Comparison of ENCODE assay signal across 29 cellular contexts in the genomic region with DNA sequence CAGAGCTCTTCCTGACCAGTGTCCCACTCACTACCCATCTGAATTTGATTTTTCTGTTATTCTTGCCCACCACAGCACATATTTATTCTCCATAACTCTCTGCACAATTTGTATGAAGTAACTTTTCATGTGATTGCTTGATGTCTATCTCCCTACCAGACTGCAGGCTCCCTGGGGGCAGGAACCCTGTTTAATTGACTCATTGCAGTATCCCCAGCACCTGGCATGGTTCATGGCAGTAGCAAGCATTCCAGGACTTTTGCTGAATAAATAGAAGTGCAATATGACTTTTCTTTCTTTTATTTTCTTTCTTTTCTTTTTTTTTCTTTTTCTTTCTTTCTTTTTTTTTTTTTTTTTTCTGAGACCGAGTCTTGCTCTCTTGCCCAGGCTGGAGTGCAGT.
"Had no signal": no experiment of that assay in that cellular context is flagged by ENCODE, and none has a peak within 500 bp of the region (broad histone marks: within the 10 kb centered on the region; RNA-seq: fewer than 3 reads in every experiment).

No MANE protein-coding gene starts in this region.

- H3K4me3 Mint-ChIP-seq: stimulated activated effector memory CD8-positive, alpha-beta T cell treated with anti-CD3 and anti-CD28 coated beads, Interleukin-12 subunit alpha, Interleukin-12 subunit beta, amount 100 ng/mL, for 72 hours; stimulated activated memory B cell treated with anti-CD40 and anti-IgM and Interleukin-4, amounts not matched to agents 10 μg/mL and 1 μg/mL and 100 μg/mL, for 72 hours; stimulated activated naive B cell treated with anti-CD40 and anti-IgM and Interleukin-4, amounts not matched to agents 10 μg/mL and 1 μg/mL and 100 μg/mL, for 72 hours; stimulated activated naive CD8-positive, alpha-beta T cell treated with anti-CD3 and anti-CD28 coated beads, Interleukin-15, amount 100 ng/mL, for 72 hours; stimulated activated naive CD8-positive, alpha-beta T cell treated with anti-CD3 and anti-CD28 coated beads, Interleukin-15, Interleukin-2, amounts not matched to agents 100 ng/mL and 50 ng/mL, for 24 hours; type B pancreatic cell had no signal

- ATAC-seq: stimulated activated effector memory CD8-positive, alpha-beta T cell treated with anti-CD3 and anti-CD28 coated beads, Interleukin-12 subunit alpha, Interleukin-12 subunit beta, amount 100 ng/mL, for 72 hours; stimulated activated memory B cell treated with anti-CD40 and anti-IgM and Interleukin-4, amounts not matched to agents 10 μg/mL and 1 μg/mL and 100 μg/mL, for 72 hours; stimulated activated naive B cell treated with anti-CD40 and anti-IgM and Interleukin-4, amounts not matched to agents 10 μg/mL and 1 μg/mL and 100 μg/mL, for 72 hours; stimulated activated naive CD8-positive, alpha-beta T cell treated with anti-CD3 and anti-CD28 coated beads, Interleukin-15, amount 100 ng/mL, for 72 hours; stimulated activated naive CD8-positive, alpha-beta T cell treated with anti-CD3 and anti-CD28 coated beads, Interleukin-15, Interleukin-2, amounts not matched to agents 100 U/mL and 50 U/mL, for 24 hours; upper lobe of right lung had no signal

- H3K4me3 ChIP-seq: stomach, suprapubic skin, testis, thoracic aorta, thyroid gland, tibial artery, tibial nerve, transverse colon, upper lobe of left lung, upper lobe of right lung, uterus, vagina had no signal

- H3K27me3 ChIP-seq: stomach, suprapubic skin, testis, thyroid gland, tibial artery, tibial nerve, transverse colon, upper lobe of left lung, upper lobe of right lung, uterus, vagina had no signal

- DNase-seq: stimulated activated CD4-positive, alpha-beta T cell treated with anti-CD3 and anti-CD28 coated beads, Interleukin-2, amount 100 ng/mL, for 48 hours; stimulated activated CD4-positive, alpha-beta T cell treated with anti-CD3 and anti-CD28 coated beads, Interleukin-4, amount 100 ng/mL, for 1 hour; stimulated activated CD4-positive, alpha-beta T cell treated with anti-CD3 and anti-CD28 coated beads, Interleukin-4, amount 100 ng/mL, for 24 hours; stimulated activated CD4-positive, alpha-beta T cell treated with anti-CD3 and anti-CD28 coated beads, Interleukin-4, amount 100 ng/mL, for 4 hours; stimulated activated CD8-positive, alpha-beta memory T cell treated with anti-CD3 and anti-CD28 coated beads, Interleukin-4, amount 100 ng/mL, for 48 hours; stimulated activated naive B cell treated with anti-CD40 and anti-IgM and Interleukin-4, amounts not matched to agents 10 μg/mL and 1 μg/mL and 100 μg/mL, for 72 hours; stimulated activated naive CD4-positive, alpha-beta T cell; stimulated activated naive CD4-positive, alpha-beta T cell treated with Interleukin-2 at 50 U/mL for 16 hours; stimulated activated naive CD8-positive, alpha-beta T cell treated with anti-CD3 and anti-CD28 coated beads, Interleukin-15, amount 100 ng/mL, for 72 hours; stimulated activated naive CD8-positive, alpha-beta T cell treated with anti-CD3 and anti-CD28 coated beads, Interleukin-15, Interleukin-2, amounts not matched to agents 100 U/mL and 50 U/mL, for 24 hours; stomach; substantia nigra; testis; thyroid gland; tibial artery; transverse colon; trophoblast cell; upper lobe of left lung; upper lobe of right lung; uterus had no signal

- H3K9me3 ChIP-seq: stomach, suprapubic skin, testis, thoracic aorta, thyroid gland, tibial artery, tibial nerve, transverse colon, upper lobe of left lung, upper lobe of right lung, uterus, vagina had no signal

- H3K27ac Mint-ChIP-seq: stimulated activated effector memory CD8-positive, alpha-beta T cell treated with anti-CD3 and anti-CD28 coated beads, Interleukin-12 subunit alpha, Interleukin-12 subunit beta, amount 100 ng/mL, for 72 hours; stimulated activated memory B cell treated with anti-CD40 and anti-IgM and Interleukin-4, amounts not matched to agents 10 μg/mL and 1 μg/mL and 100 μg/mL, for 72 hours; stimulated activated naive B cell treated with anti-CD40 and anti-IgM and Interleukin-4, amounts not matched to agents 10 μg/mL and 1 μg/mL and 100 μg/mL, for 72 hours; stimulated activated naive CD8-positive, alpha-beta T cell treated with anti-CD3 and anti-CD28 coated beads, Interleukin-15, amount 100 ng/mL, for 72 hours; stimulated activated naive CD8-positive, alpha-beta T cell treated with anti-CD3 and anti-CD28 coated beads, Interleukin-15, Interleukin-2, amounts not matched to agents 100 ng/mL and 50 ng/mL, for 24 hours; type B pancreatic cell had no signal

- H3K27me3 Mint-ChIP-seq: stimulated activated memory B cell treated with anti-CD40 and anti-IgM and Interleukin-4, amounts not matched to agents 10 μg/mL and 1 μg/mL and 100 μg/mL, for 72 hours; stimulated activated naive B cell treated with anti-CD40 and anti-IgM and Interleukin-4, amounts not matched to agents 10 μg/mL and 1 μg/mL and 100 μg/mL, for 72 hours; stimulated activated naive CD8-positive, alpha-beta T cell treated with anti-CD3 and anti-CD28 coated beads, Interleukin-15, amount 100 ng/mL, for 72 hours; stimulated activated naive CD8-positive, alpha-beta T cell treated with anti-CD3 and anti-CD28 coated beads, Interleukin-15, Interleukin-2, amounts not matched to agents 100 ng/mL and 50 ng/mL, for 24 hours; type B pancreatic cell had no signal

- H3K36me3 Mint-ChIP-seq: stimulated activated effector memory CD8-positive, alpha-beta T cell treated with anti-CD3 and anti-CD28 coated beads, Interleukin-12 subunit alpha, Interleukin-12 subunit beta, amount 100 ng/mL, for 72 hours; stimulated activated memory B cell treated with anti-CD40 and anti-IgM and Interleukin-4, amounts not matched to agents 10 μg/mL and 1 μg/mL and 100 μg/mL, for 72 hours; stimulated activated naive B cell treated with anti-CD40 and anti-IgM and Interleukin-4, amounts not matched to agents 10 μg/mL and 1 μg/mL and 100 μg/mL, for 72 hours; type B pancreatic cell had no signal

- H3K4me1 ChIP-seq: stomach, suprapubic skin, testis, thyroid gland, tibial artery, tibial nerve, upper lobe of left lung, upper lobe of right lung, uterus, vagina had no signal

- H3K27ac ChIP-seq: stomach, suprapubic skin, testis, thoracic aorta, thyroid gland, tibial artery, tibial nerve, transverse colon, upper lobe of left lung, upper lobe of right lung, uterus, vagina had no signal

- H3K9me3 Mint-ChIP-seq: stimulated activated effector memory CD8-positive, alpha-beta T cell treated with anti-CD3 and anti-CD28 coated beads, Interleukin-12 subunit alpha, Interleukin-12 subunit beta, amount 100 ng/mL, for 72 hours; stimulated activated memory B cell treated with anti-CD40 and anti-IgM and Interleukin-4, amounts not matched to agents 10 μg/mL and 1 μg/mL and 100 μg/mL, for 72 hours; stimulated activated naive CD8-positive, alpha-beta T cell treated with anti-CD3 and anti-CD28 coated beads, Interleukin-15, amount 100 ng/mL, for 72 hours; stimulated activated naive CD8-positive, alpha-beta T cell treated with anti-CD3 and anti-CD28 coated beads, Interleukin-15, Interleukin-2, amounts not matched to agents 100 ng/mL and 50 ng/mL, for 24 hours; type B pancreatic cell had no signal

- H3K36me3 ChIP-seq: stomach, suprapubic skin, thoracic aorta, thyroid gland, tibial artery, tibial nerve, transverse colon, upper lobe of left lung, upper lobe of right lung, uterus, vagina had no signal

- FAIRE-seq: urothelium cell line had no signal

- H3K4me1 Mint-ChIP-seq: stimulated activated effector memory CD8-positive, alpha-beta T cell treated with anti-CD3 and anti-CD28 coated beads, Interleukin-12 subunit alpha, Interleukin-12 subunit beta, amount 100 ng/mL, for 72 hours; stimulated activated memory B cell treated with anti-CD40 and anti-IgM and Interleukin-4, amounts not matched to agents 10 μg/mL and 1 μg/mL and 100 μg/mL, for 72 hours; stimulated activated naive B cell treated with anti-CD40 and anti-IgM and Interleukin-4, amounts not matched to agents 10 μg/mL and 1 μg/mL and 100 μg/mL, for 72 hours; stimulated activated naive CD8-positive, alpha-beta T cell treated with anti-CD3 and anti-CD28 coated beads, Interleukin-15, amount 100 ng/mL, for 72 hours had no signal
